8 cellular contexts compared by ENCODE assay signal in genomic region chr1:236065509-236066005, GRCh38. TPM values are rescaled to one million over a fixed set of nuclear protein-coding genes. Genes with fewer than 3 reads are reported as not detected.
DNase-seq lines count a peak whose midpoint lies in the region; ATAC-seq and TF ChIP-seq lines count a peak whose summit lies in the region.

No MANE protein-coding gene starts in this region.

- H3K27me3 ChIP-seq in H9 (ENCODE audit: insufficient read depth, low read length) (peaks cover 5% of the 10 kb centered on the region; the same call in 1 of the 2 replicates), ascending aorta (no peaks in the 10 kb centered on the region), iPS-20b (ENCODE audit: insufficient read depth, low read length) (peaks cover 60% of the 10 kb centered on the region)

- peaks cover 47% of the 10 kb centered on the region for H3K27me3 Mint-ChIP-seq in H9 (ENCODE audit: low read depth)

- ATAC-seq in GM18498 (IDR thresholded peaks at IDR 0.05; ENCODE audit: unreplicated experiment): no peak
- ATAC-seq in HG03469 (IDR thresholded peaks at IDR 0.05; ENCODE audit: unreplicated experiment): no peak

- H2BK15ac ChIP-seq in H9 (ENCODE audit: low read depth, low read length): no peak overlapping the region

- no peaks in the 10 kb centered on the region for H3K79me2 ChIP-seq in H9 (ENCODE audit: insufficient read depth, low read length)

- no peak overlapping the region for H2AFZ ChIP-seq in H9 (ENCODE audit: low read length)

- no peaks in the 10 kb centered on the region for H3K36me3 ChIP-seq in ascending aorta
- no peaks in the 10 kb centered on the region for H3K36me3 ChIP-seq in iPS-20b (ENCODE audit: insufficient read depth, low read depth, low read length)

- H3K9me3 ChIP-seq in H9 (ENCODE audit: control insufficient read depth, low read depth, low read length) (no peaks in the 10 kb centered on the region), ascending aorta (peaks cover 1 to 3% of the 10 kb centered on the region in 2 donors), iPS-20b (ENCODE audit: insufficient read depth, low read depth, low read length) (no peaks in the 10 kb centered on the region)

- TF ChIP-seq CTCF in H9 (conservative IDR thresholded peaks at IDR 0.05) (no peak), ascending aorta (IDR thresholded peaks at IDR 0.05) (no peak)

- H3T11ph ChIP-seq in H9 (ENCODE audit: low read length): no peak overlapping the region

- H2BK5ac ChIP-seq in H9 (ENCODE audit: insufficient read length, low read length): no peak overlapping the region

- peaks cover 0 to 10% (median 1%) of the 10 kb centered on the region in 3 experiments; a peak in 3 of 7 replicates for H3K36me3 Mint-ChIP-seq in H9 (ENCODE audit: insufficient read depth in 1 of 3, low read depth in 3 of 3)

- no peak overlapping the region for H4K8ac ChIP-seq in H9 (replicated peaks; ENCODE audit: insufficient read length, low read depth, low read length)

- no peak overlapping the region for H4K91ac ChIP-seq in H9 (ENCODE audit: insufficient read length, low read depth, low read length)

- H3K4me3 ChIP-seq in ascending aorta (peak overlapping the region; percentile 77 to 81), iPS-20b (ENCODE audit: low read length) (peak overlapping the region; percentile 85), skin epidermis (peak overlapping the region; percentile 47 to 79 (median 58))

- H3K4me1 Mint-ChIP-seq in H9: peaks cover 8 to 17% of the 10 kb centered on the region in 2 experiments

- no peak overlapping the region for H2AK5ac ChIP-seq in H9 (ENCODE audit: insufficient read length, low read length)

- H3K9ac ChIP-seq in H9 (ENCODE audit: extremely low read depth, insufficient read length, low read length): peak overlapping the region; percentile 30
- H3K9ac ChIP-seq in iPS-20b (ENCODE audit: low read depth, low read length): peak overlapping the region; percentile 73; the same call in 1 of the 2 replicates

- peak overlapping the region; percentile 61 for H3K14ac ChIP-seq in H9 (ENCODE audit: insufficient read depth, low read length)

- H3K4me3 Mint-ChIP-seq in H9: peak overlapping the region; percentile 67 to 85

- no peaks in the 10 kb centered on the region for H4K20me1 ChIP-seq in H9 (ENCODE audit: control insufficient read depth, insufficient read depth, insufficient read length)

- H3K4me1 ChIP-seq in H9 (ENCODE audit: insufficient read depth, low read length): 0 out of 2 replicates have a peak, but pooled peaks cover 3% of the 10 kb centered on the region
- H3K4me1 ChIP-seq in ascending aorta: peaks cover 0 to 15% of the 10 kb centered on the region in 2 donors
- H3K4me1 ChIP-seq in iPS-20b (ENCODE audit: insufficient read depth, low read length): peaks cover 3% of the 10 kb centered on the region; the same call in 1 of the 2 replicates

- H3K4ac ChIP-seq in H9 (ENCODE audit: low read depth, low read length): no peak overlapping the region

- no peak overlapping the region for H2BK20ac ChIP-seq in H9 (ENCODE audit: low read depth, low read length, poor library complexity, severe bottlenecking)

- DNase-seq in H9 (no peak), ascending aorta (ENCODE audit: low spot score in 2 of 2) (no peak), NCI-H1417 treated with DMSO at 0.1 percent for 48 hours (lab: John Stamatoyannopoulos, UW) (no peak), NCI-H187 treated with DMSO at 0.1 percent for 48 hours (lab: John Stamatoyannopoulos, UW) (no peak)

- no peak overlapping the region for H3K27ac ChIP-seq in H9 (ENCODE audit: insufficient read length, low read depth, low read length)
- H3K27ac ChIP-seq in ascending aorta: peak overlapping the region; percentile 91 to 95
- H3K27ac ChIP-seq in iPS-20b (ENCODE audit: low read length): no peak overlapping the region
- peak overlapping the region in 14 of 21 experiments; percentile 17 to 92 (median 80) for H3K27ac ChIP-seq in skin epidermis

- no peak overlapping the region for H2BK12ac ChIP-seq in H9 (ENCODE audit: insufficient read length, low read depth, low read length)

- no peak overlapping the region for H3K18ac ChIP-seq in H9 (ENCODE audit: insufficient read length, low read depth, low read length)

- peaks cover 2 to 4% of the 10 kb centered on the region in 2 experiments; a peak in 2 of 5 replicates for H3K9me3 Mint-ChIP-seq in H9

- H2BK120ac ChIP-seq in H9 (ENCODE audit: low read depth, low read length, poor library complexity, severe bottlenecking): no peak overlapping the region

- intact Hi-C loops in ascending aorta (cut with DNase I): loop anchor here (2.0 to 5.0 kb wide), 4 partner anchors 158 to 561 kb away; partner anchors contain the start of genes B3GALNT2 and LYST

- no peak overlapping the region for H3K56ac ChIP-seq in H9 (ENCODE audit: insufficient read length, low read depth, low read length)

- H3K23ac ChIP-seq in H9 (ENCODE audit: insufficient read length, low read depth, low read length): no peak overlapping the region

- no peak overlapping the region for H4K5ac ChIP-seq in H9 (ENCODE audit: insufficient read length, low read depth, low read length)

- H3K23me2 ChIP-seq in H9 (ENCODE audit: insufficient read length, low read depth, low read length, poor library complexity, severe bottlenecking): peaks cover 9% of the 10 kb centered on the region

- H3K27ac Mint-ChIP-seq in H9: peak overlapping the region in 1 of 3 experiments; percentile 11; a peak in 2 of 7 replicates

- WGBS in H9 (ENCODE audit: extremely low coverage, insufficient read length, low lambda C conversion rate): no CpG with 5 or more reads among the region's 17 CpGs

- H3K79me1 ChIP-seq in H9 (ENCODE audit: insufficient read depth, low read depth, low read length, poor library complexity, severe bottlenecking): no peaks in the 10 kb centered on the region

- H3K4me2 ChIP-seq in H9 (ENCODE audit: insufficient read depth, insufficient read length, low read length): peak overlapping the region; percentile 87

RNA-seq across cellular contexts. Expression of gene NID1, which starts 0.7 kb away (rescaled TPM):
- total RNA-seq in H9 (2021) (28.2 and 28.5 TPM in 2 replicates), ascending aorta (172 TPM)

Comparison
In these comparisons a context has a peak if more than half of its experiments do, and no peak if none do; other contexts are left out.
1. H3K27ac ChIP-seq: peak in ascending aorta (2 of 2) and skin epidermis (14 of 21); none in H9 (single experiment) and iPS-20b (single experiment).
2. Peak in every context shown above with its lines, with median percentiles within 50 percentile points of each other: H3K4me3 ChIP-seq.